ENCODE assay signal across 8 cellular contexts in genomic region chr1:212285685-212286436, GRCh38. TPM values are rescaled to one million over a fixed set of nuclear protein-coding genes. Genes with fewer than 3 reads are reported as not detected.
DNase-seq lines count a peak whose midpoint lies in the region; ATAC-seq and TF ChIP-seq lines count a peak whose summit lies in the region.

No MANE protein-coding gene starts in this region.

- H3K9me3 Mint-ChIP-seq in chondrocyte (ENCODE audit: low read depth), result no peaks in the 10 kb centered on the region

- H3K36me3 ChIP-seq in liver (ENCODE audit: control insufficient read depth in 4 of 4, insufficient read depth in 3 of 4, low read depth in 1 of 4, low read length in 3 of 4), result no peaks in the 10 kb centered on the region

- peaks cover 44% of the 10 kb centered on the region for H3K4me1 Mint-ChIP-seq in chondrocyte (ENCODE audit: low read depth)

- peak overlapping the region; percentile 59 to 99 (median 98) for H3K4me3 ChIP-seq in liver (ENCODE audit: low read depth in 1 of 3, low read length in 3 of 3)

- H3K27me3 Mint-ChIP-seq in chondrocyte (ENCODE audit: low read depth), result no peaks in the 10 kb centered on the region

- DNase-seq in NCI-H187 (lab: John Stamatoyannopoulos, UW), result peak; percentile 24 to 33
- DNase-seq in NCI-H187 treated with DMSO at 0.1 percent for 48 hours (lab: John Stamatoyannopoulos, UW), result no peak
- DNase-seq in NCI-H146 treated with DMSO at 0.1 percent for 48 hours (lab: John Stamatoyannopoulos, UW; ENCODE audit: unreplicated experiment), result peak; percentile 49
- DNase-seq in activated CD4-positive, CD25-positive, alpha-beta regulatory T cell treated with anti-CD3 and anti-CD28 coated beads, Interleukin-2, amount 50 U/mL, for 72 hours, result peak; percentile 75
- DNase-seq in chondrocyte (ENCODE audit: low spot score), result no peak
- peak; percentile 19 to 60 (median 45) for DNase-seq in stimulated activated CD4-positive, alpha-beta T cell treated with anti-CD3 and anti-CD28 coated beads, TNF-alpha, amount 100 ng/mL, for 1 hour (ENCODE audit: low read depth in 3 of 3, low spot score in 1 of 3)

- no peaks in the 10 kb centered on the region for H3K36me3 Mint-ChIP-seq in chondrocyte (ENCODE audit: low read depth)

- peak; percentile 21 for ATAC-seq in HG02759 (IDR thresholded peaks at IDR 0.05; ENCODE audit: unreplicated experiment)

- TF ChIP-seq RAD21 in liver (IDR thresholded peaks at IDR 0.05), result peak in 1 of 2 donors; percentile 43

- peak overlapping the region; percentile 95 for H3K4me3 Mint-ChIP-seq in chondrocyte (ENCODE audit: unreplicated experiment)

- peaks cover 2 to 32% (median 22%) of the 10 kb centered on the region in 4 donors for H3K4me1 ChIP-seq in liver (ENCODE audit: control insufficient read depth in 4 of 4, insufficient read depth in 4 of 4, low read length in 3 of 4)

- WGBS in liver, result under 1% methylated on average over 83 of the region's 83 CpGs

- H3K9me3 ChIP-seq in liver (ENCODE audit: control insufficient read depth in 4 of 4, low read length in 3 of 4), result no peaks in the 10 kb centered on the region

- H3K27ac ChIP-seq in liver (ENCODE audit: low read depth in 1 of 2, low read length in 2 of 2), result peak overlapping the region; percentile 97 to 99

- H3K27me3 ChIP-seq in liver (ENCODE audit: control insufficient read depth in 4 of 4, insufficient read depth in 4 of 4, low read length in 3 of 4), result no peaks in the 10 kb centered on the region

- TF ChIP-seq CTCF in chondrocyte (IDR thresholded peaks at IDR 0.05) (no peak), liver (IDR thresholded peaks at IDR 0.05; ENCODE audit: low read depth, low read length, missing input control) (no peak)

- H3K27ac Mint-ChIP-seq in chondrocyte (ENCODE audit: unreplicated experiment), result peak overlapping the region; percentile 91

- H3K9ac ChIP-seq in liver (ENCODE audit: low read depth in 1 of 2, low read length in 2 of 2), result peak overlapping the region; percentile 90 to 94

TF ChIP-seq in liver, 16 proteins besides CTCF, POLR2A, EP300 and RAD21:
- peak; percentile 63 for TF ChIP-seq YY1 (IDR thresholded peaks at IDR 0.05)
- TF ChIP-seq TAF1 (conservative IDR thresholded peaks at IDR 0.05), result peak; percentile 19
- no peak for TF ChIP-seq GABPA (IDR thresholded peaks at IDR 0.05 in 1 of 2, conservative IDR thresholded peaks at IDR 0.05 in 1 of 2)

RNA-seq across cellular contexts. Expression of gene PPP2R5A, which starts 0.7 kb away (rescaled TPM):
- total RNA-seq in chondrocyte (12.2 to 16.9 TPM (median 16.8 TPM) in 3 replicates), liver (10 to 100 TPM; 29.5 to 40.7 TPM)
- 10 to 100 TPM; 22.9 to 27.4 TPM for polyA plus RNA-seq in liver

Comparison
In these comparisons a context has a peak if more than half of its experiments do, and no peak if none do; other contexts are left out.
1. DNase-seq: peak in NCI-H187 (2 of 2), NCI-H146 treated with DMSO at 0.1 percent for 48 hours (single experiment), activated CD4-positive, CD25-positive, alpha-beta regulatory T cell treated with anti-CD3 and anti-CD28 coated beads, Interleukin-2, amount 50 U/mL, for 72 hours (single experiment) and stimulated activated CD4-positive, alpha-beta T cell treated with anti-CD3 and anti-CD28 coated beads, TNF-alpha, amount 100 ng/mL, for 1 hour (3 of 3); none in NCI-H187 treated with DMSO at 0.1 percent for 48 hours (single experiment) and chondrocyte (single experiment).